ENCODE assay signal across 11 cellular contexts in genomic region chr2:8298783-8299182, GRCh38.
A peak's percentile ranks its signal among the peaks of the same experiment; 100 is the strongest.
DNase-seq lines count a peak whose midpoint lies in the region; ATAC-seq, FAIRE-seq and TF ChIP-seq lines count a peak whose summit lies in the region.
"Had no signal": no experiment of that assay in that cellular context is flagged by ENCODE, and none has a peak within 500 bp of the region (broad histone marks: within the 10 kb centered on the region; RNA-seq: fewer than 3 reads in every experiment).

No MANE protein-coding gene starts in this region.

- H3K4me1 ChIP-seq in K562 (replicated peaks in 1 of 2; ENCODE audit: control insufficient read depth in 2 of 2, insufficient read depth in 2 of 2, low read length in 2 of 2), result peaks cover 4 to 20% of the 10 kb centered on the region in 2 experiments; a peak in 4 of 5 replicates

- 10% methylated on average over 3 of the region's 3 CpGs for WGBS in K562 (ENCODE audit: insufficient coverage, low coverage, missing lambda C conversion rate)

- no peaks in the 10 kb centered on the region for H3K36me3 ChIP-seq in K562 (ENCODE audit: control insufficient read depth, insufficient read depth, low read length)

- BruUV-seq in K562 (replicated peaks; lab: Mats Ljungman, UMichigan), result no TSS peak

- H3K27me3 ChIP-seq in K562 (ENCODE audit: control insufficient read depth in 2 of 2, insufficient read depth in 2 of 2, low read length in 2 of 2), result no peaks in the 10 kb centered on the region

- TF ChIP-seq POLR2A in K562 (conservative IDR thresholded peaks at IDR 0.05), result no peak

- H3K9me1 ChIP-seq in K562 (ENCODE audit: control insufficient read depth, insufficient read depth, low read length), result peaks cover 3% of the 10 kb centered on the region

- no peak overlapping the region for H3K27ac ChIP-seq in K562 (ENCODE audit: extremely low read depth, low read depth, low read length)
- H3K27ac ChIP-seq in RWPE1, result no peak overlapping the region

- TF ChIP-seq EP300 in K562 (IDR thresholded peaks at IDR 0.05; ENCODE audit: low read length), result no peak

- H3K9me3 Mint-ChIP-seq in naive B cell (peaks cover 7 to 36% (median 11%) of the 10 kb centered on the region in 7 donors), chondrocyte (ENCODE audit: low read depth) (no peaks in the 10 kb centered on the region)

- CTCF ChIA-PET in K562 (lab: Yijun Ruan, JAX; ENCODE audit: low intra/inter-chr PET ratio), result no interaction called here
- CTCF ChIA-PET in RWPE1 (lab: Yijun Ruan, JAX), result no interaction called here

- ATAC-seq in K562 (no peak), naive B cell (ENCODE audit: low read depth in 2 of 2) (peak; percentile 64 to 66)

- H3K4me3 ChIP-seq in K562, result no peak overlapping the region

- no peaks in the 10 kb centered on the region for H3K9me3 ChIP-seq in K562 (replicated peaks; ENCODE audit: control insufficient read depth, insufficient read depth, low read depth, low read length)

- H3K9ac ChIP-seq in K562 (ENCODE audit: insufficient read depth in 1 of 2, low read depth in 2 of 2, low read length in 2 of 2), result no peak overlapping the region

- in situ Hi-C loops in G401 (cut with HindIII; ENCODE audit: low sequenced_read_pairs) (no loop called here), KBM-7 (cut with MboI; ENCODE audit: low pct_unique_long_range_greater_than_20kb, low sequenced_read_pairs) (no loop called here), K562 (cut with MboI) (no loop called here)

- no peak overlapping the region for H3K4me2 ChIP-seq in K562 (ENCODE audit: insufficient read depth, low read length)

- H2AFZ ChIP-seq in K562 (ENCODE audit: low read depth, low read length), result no peak overlapping the region

- FAIRE-seq in K562 (lab: Jason Lieb, UNC), result no peak

- intact Hi-C loops in K562 (cut with micrococcal nuclease) (no loop called here), posterior vena cava (cut with DNase I) (no loop called here)

- POLR2A ChIA-PET in K562 (lab: Yijun Ruan, JAX), result no interaction called here
- POLR2A ChIA-PET in RWPE1 (lab: Yijun Ruan, JAX; ENCODE audit: low non-redundant PET), result no interaction called here

- DNase-seq in G401 (ENCODE audit: low spot score) (peak; percentile 8), KBM-7 (peak; percentile 93), K562 (ENCODE audit: extremely low read depth in 1 of 4, low spot score in 3 of 4) (no peak), naive B cell (peak; percentile 45), chondrocyte (ENCODE audit: low spot score) (no peak), NCI-H146 treated with DMSO at 0.1 percent for 48 hours (lab: John Stamatoyannopoulos, UW; ENCODE audit: unreplicated experiment) (no peak), posterior vena cava (ENCODE audit: low spot score) (no peak), RWPE1 (ENCODE audit: low spot score) (no peak)
- DNase-seq: GOT3; stimulated activated CD4-positive, alpha-beta T cell treated with anti-CD3 and anti-CD28 coated beads, Interleukin-4, amount 100 ng/mL, for 24 hours had no signal

- H3K4me1 Mint-ChIP-seq in naive B cell (peaks cover 29 to 45% (median 38%) of the 10 kb centered on the region in 3 donors), chondrocyte (ENCODE audit: low read depth) (peaks cover 10% of the 10 kb centered on the region)

- no peak for TF ChIP-seq CTCF in K562 (IDR thresholded peaks at IDR 0.05 in 2 of 3, conservative IDR thresholded peaks at IDR 0.05 in 1 of 3; ENCODE audit: insufficient read depth in 2 of 3, low read depth in 1 of 3, low read length in 3 of 3)
- TF ChIP-seq CTCF in chondrocyte (IDR thresholded peaks at IDR 0.05), result no peak
- no peak for TF ChIP-seq CTCF in RWPE1 (conservative IDR thresholded peaks at IDR 0.05; ENCODE audit: low read depth)

- no peaks in the 10 kb centered on the region for H4K20me1 ChIP-seq in K562 (replicated peaks; ENCODE audit: control insufficient read depth, insufficient read depth, low read length)

- TF ChIP-seq RAD21 in K562 (CRISPR knock-in tag; conservative IDR thresholded peaks at IDR 0.05 in 1 of 2, IDR thresholded peaks at IDR 0.05 in 1 of 2), result no peak

- H3K4me3 Mint-ChIP-seq in naive B cell (peak overlapping the region in 1 of 8 donors; percentile 53), chondrocyte (ENCODE audit: unreplicated experiment) (no peak overlapping the region)
- H3K4me3 Mint-ChIP-seq: neural crest cell had no signal

- H3K36me3 Mint-ChIP-seq in naive B cell (no peaks in the 10 kb centered on the region), chondrocyte (ENCODE audit: low read depth) (peaks cover 2% of the 10 kb centered on the region)

- peak overlapping the region in 1 of 6 donors; percentile 2 for H3K27ac Mint-ChIP-seq in naive B cell
- H3K27ac Mint-ChIP-seq in chondrocyte (ENCODE audit: unreplicated experiment), result no peak overlapping the region

- H3K79me2 ChIP-seq in K562 (ENCODE audit: control insufficient read depth, insufficient read depth, low read length), result no peaks in the 10 kb centered on the region

- peaks cover 67 to 85% (median 77%) of the 10 kb centered on the region in 3 donors for H3K27me3 Mint-ChIP-seq in naive B cell
- peaks cover 2% of the 10 kb centered on the region for H3K27me3 Mint-ChIP-seq in chondrocyte (ENCODE audit: low read depth)

TF ChIP-seq in K562, 482 proteins besides CTCF, POLR2A, EP300 and RAD21:
- TF ChIP-seq, protein P1, sequence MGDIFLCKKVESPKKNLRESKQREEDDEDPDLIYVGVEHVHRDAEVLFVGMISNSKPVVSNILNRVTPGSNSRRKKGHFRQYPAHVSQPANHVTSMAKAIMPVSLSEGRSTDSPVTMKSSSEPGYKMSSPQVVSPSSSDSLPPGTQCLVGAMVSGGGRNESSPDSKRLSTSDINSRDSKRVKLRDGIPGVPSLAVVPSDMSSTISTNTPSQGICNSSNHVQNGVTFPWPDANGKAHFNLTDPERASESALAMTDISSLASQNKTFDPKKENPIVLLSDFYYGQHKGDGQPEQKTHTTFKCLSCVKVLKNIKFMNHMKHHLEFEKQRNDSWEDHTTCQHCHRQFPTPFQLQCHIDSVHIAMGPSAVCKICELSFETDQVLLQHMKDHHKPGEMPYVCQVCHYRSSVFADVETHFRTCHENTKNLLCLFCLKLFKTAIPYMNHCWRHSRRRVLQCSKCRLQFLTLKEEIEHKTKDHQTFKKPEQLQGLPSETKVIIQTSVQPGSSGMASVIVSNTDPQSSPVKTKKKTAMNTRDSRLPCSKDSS (IDR thresholded peaks at IDR 0.05; ENCODE audit: low read depth, partially characterized antibody), result no peak
- TF ChIP-seq ZNF41 (CRISPR knock-in tag; conservative IDR thresholded peaks at IDR 0.05), result no peak
- 0 out of 2 replicates have a peak, but pooled peaks have one; percentile 21 for TF ChIP-seq ZNF766 (CRISPR knock-in tag; conservative IDR thresholded peaks at IDR 0.05)
- no peak for TF ChIP-seq NUFIP1 (IDR thresholded peaks at IDR 0.05; ENCODE audit: partially characterized antibody)
- peak; percentile 43; the same call in 1 of the 2 replicates for TF ChIP-seq CEBPB (tag; IDR thresholded peaks at IDR 0.05)
- TF ChIP-seq NRF1 (conservative IDR thresholded peaks at IDR 0.05 in 1 of 2, IDR thresholded peaks at IDR 0.05 in 1 of 2), result 0 out of 4 replicates have a peak, but pooled peaks of 1 of the 2 experiments have one; percentile 13
- TF ChIP-seq SPI1 (IDR thresholded peaks at IDR 0.05; ENCODE audit: borderline replicate concordance, low read depth, low read length), result no peak
- no peak for TF ChIP-seq NCOA1 (IDR thresholded peaks at IDR 0.05; ENCODE audit: low read depth)
- no peak for TF ChIP-seq ELF2 (CRISPR knock-in tag; IDR thresholded peaks at IDR 0.05)
- TF ChIP-seq CEBPG (CRISPR knock-in tag; IDR thresholded peaks at IDR 0.05), result peak; percentile 73; the same call in 1 of the 2 replicates
- TF ChIP-seq CEBPG (tag; conservative IDR thresholded peaks at IDR 0.05 in 1 of 2, IDR thresholded peaks at IDR 0.05 in 1 of 2), result no peak
- TF ChIP-seq RBFOX2 (IDR thresholded peaks at IDR 0.05; ENCODE audit: low read depth, low read length), result no peak
- TF ChIP-seq ZNF217 (CRISPR knock-in tag; IDR thresholded peaks at IDR 0.05), result no peak
- TF ChIP-seq ZNF23 (CRISPR knock-in tag; IDR thresholded peaks at IDR 0.05), result no peak
- TF ChIP-seq, protein P2, sequence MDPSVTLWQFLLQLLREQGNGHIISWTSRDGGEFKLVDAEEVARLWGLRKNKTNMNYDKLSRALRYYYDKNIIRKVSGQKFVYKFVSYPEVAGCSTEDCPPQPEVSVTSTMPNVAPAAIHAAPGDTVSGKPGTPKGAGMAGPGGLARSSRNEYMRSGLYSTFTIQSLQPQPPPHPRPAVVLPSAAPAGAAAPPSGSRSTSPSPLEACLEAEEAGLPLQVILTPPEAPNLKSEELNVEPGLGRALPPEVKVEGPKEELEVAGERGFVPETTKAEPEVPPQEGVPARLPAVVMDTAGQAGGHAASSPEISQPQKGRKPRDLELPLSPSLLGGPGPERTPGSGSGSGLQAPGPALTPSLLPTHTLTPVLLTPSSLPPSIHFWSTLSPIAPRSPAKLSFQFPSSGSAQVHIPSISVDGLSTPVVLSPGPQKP (CRISPR knock-in tag; IDR thresholded peaks at IDR 0.05), result no peak
- no peak for TF ChIP-seq ZNF764 (CRISPR knock-in tag; IDR thresholded peaks at IDR 0.05; ENCODE audit: low read depth)
- no peak for TF ChIP-seq ARID2 (IDR thresholded peaks at IDR 0.05)
- no peak for TF ChIP-seq CHCHD3 (CRISPR knock-in tag; IDR thresholded peaks at IDR 0.05)
- TF ChIP-seq, protein P3, sequence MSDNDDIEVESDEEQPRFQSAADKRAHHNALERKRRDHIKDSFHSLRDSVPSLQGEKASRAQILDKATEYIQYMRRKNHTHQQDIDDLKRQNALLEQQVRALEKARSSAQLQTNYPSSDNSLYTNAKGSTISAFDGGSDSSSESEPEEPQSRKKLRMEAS (CRISPR knock-in tag; IDR thresholded peaks at IDR 0.05), result 0 out of 2 replicates have a peak, but pooled peaks have one; percentile 38

Comparison
In these comparisons a context has a peak if more than half of its experiments do, and no peak if none do; other contexts are left out.
1. DNase-seq: peak in G401 (single experiment), KBM-7 (single experiment) and naive B cell (single experiment); none in K562 (0 of 4), chondrocyte (single experiment), NCI-H146 treated with DMSO at 0.1 percent for 48 hours (single experiment), posterior vena cava (single experiment) and RWPE1 (single experiment).